9 cellular contexts compared by ENCODE assay signal in the genomic region with DNA sequence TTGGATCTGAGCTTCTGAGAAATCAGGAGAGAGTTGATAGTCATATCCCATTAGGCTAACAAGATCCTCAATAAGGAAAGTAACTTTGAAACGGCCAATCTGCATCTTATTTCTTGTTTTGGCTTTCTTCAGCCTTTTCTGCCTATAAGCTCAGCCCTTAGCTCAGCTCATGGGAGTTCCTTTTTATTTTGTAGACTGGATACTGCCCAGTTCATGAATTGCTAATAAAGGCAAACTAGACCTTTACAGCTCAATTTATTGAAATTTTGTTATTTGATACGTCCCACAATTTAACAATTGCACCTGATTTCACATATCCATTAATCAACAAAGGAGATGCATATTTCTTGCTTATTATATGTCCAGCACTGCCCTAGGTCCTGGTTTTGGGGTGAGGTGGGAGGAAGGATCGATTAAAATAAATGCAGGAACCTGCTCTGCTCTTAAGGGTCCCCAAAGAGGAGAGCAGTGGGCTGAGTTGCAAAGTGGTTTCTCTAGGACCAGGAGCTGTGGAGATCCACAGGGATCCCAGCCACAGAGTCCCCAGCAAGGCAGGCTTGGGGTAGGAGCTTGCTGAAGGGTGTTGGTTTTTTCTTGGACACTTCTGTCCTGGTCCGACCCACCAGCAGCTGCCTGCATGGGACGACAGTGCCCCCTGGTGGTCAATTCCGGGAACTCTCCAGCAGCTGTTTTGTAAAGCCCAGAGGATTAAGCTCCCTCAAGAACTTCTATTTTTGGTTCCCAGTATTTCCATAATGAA. TPM values are rescaled to one million over a fixed set of nuclear protein-coding genes. Genes with fewer than 3 reads are reported as not detected.
DNase-seq lines count a peak whose midpoint lies in the region; ATAC-seq, FAIRE-seq and TF ChIP-seq lines count a peak whose summit lies in the region.
"Had no signal": no experiment of that assay in that cellular context is flagged by ENCODE, and none has a peak within 500 bp of the region (broad histone marks: within the 10 kb centered on the region; RNA-seq: fewer than 3 reads in every experiment).

No MANE protein-coding gene starts in this region.

- H3K27ac ChIP-seq in CD4-positive, alpha-beta T cell (ENCODE audit: low read depth, low read length): no peak overlapping the region
- H3K27ac ChIP-seq in SU-DHL-6 (ENCODE audit: low read depth, low read length) (no peak overlapping the region), heart left ventricle (peak overlapping the region in 9 of 12 donors; percentile 24 to 73 (median 47)), psoas muscle (peak overlapping the region; percentile 73)

- no peak overlapping the region for H3K4me3 ChIP-seq in NB4 (ENCODE audit: low read depth, low read length)
- no peak overlapping the region for H3K4me3 ChIP-seq in SU-DHL-6 (ENCODE audit: insufficient read depth, low read length, poor library complexity, severe bottlenecking)
- H3K4me3 ChIP-seq in heart left ventricle: peak overlapping the region in 3 of 12 donors; percentile 8 to 36 (median 13)
- peak overlapping the region; percentile 54 for H3K4me3 ChIP-seq in psoas muscle

- no peaks in the 10 kb centered on the region for H3K36me3 ChIP-seq in SU-DHL-6 (ENCODE audit: low read length)
- no peaks in the 10 kb centered on the region for H3K36me3 ChIP-seq in heart left ventricle
- no peaks in the 10 kb centered on the region for H3K36me3 ChIP-seq in psoas muscle (ENCODE audit: insufficient read depth in 1 of 2, low read depth in 1 of 2)

- no peaks in the 10 kb centered on the region for H3K79me2 ChIP-seq in SU-DHL-6 (ENCODE audit: insufficient read depth, low read length)

- H3K9me3 ChIP-seq in CD4-positive, alpha-beta T cell (ENCODE audit: control insufficient read depth, low read length): no peaks in the 10 kb centered on the region
- H3K9me3 ChIP-seq in SU-DHL-6 (ENCODE audit: insufficient read depth, low read length) (no peaks in the 10 kb centered on the region), heart left ventricle (peaks cover 0 to 7% (median 0%) of the 10 kb centered on the region in 12 donors), psoas muscle (no peaks in the 10 kb centered on the region)

- CTCF ChIA-PET in CD4-positive, alpha-beta T cell (lab: Charles Lee): interaction anchor here (0.6 to 4.7 kb wide), 32 partner anchors 9 to 781 kb away, joined by 3 to 43 read pairs (median 4); a partner anchor contains a TSS

- no peaks in the 10 kb centered on the region for H3K27me3 Mint-ChIP-seq in CD4-positive, alpha-beta T cell
- H3K27me3 Mint-ChIP-seq: IgD-negative memory B cell had no signal

- peaks cover 0 to 46% (median 23%) of the 10 kb centered on the region in 12 donors for H3K4me1 ChIP-seq in heart left ventricle
- H3K4me1 ChIP-seq in psoas muscle: peaks cover 15% of the 10 kb centered on the region

- H2AFZ ChIP-seq in SU-DHL-6 (ENCODE audit: low read depth, low read length, severe bottlenecking): no peak overlapping the region

- H3K9ac ChIP-seq in SU-DHL-6 (ENCODE audit: low read length): no peak overlapping the region

- intact Hi-C loops in CD4-positive, alpha-beta T cell (cut with DNase I, micrococcal nuclease): loop anchor here (1.0 to 5.0 kb wide), 10 partner anchors 88 to 775 kb away; no protein-coding TSS in a partner anchor
- intact Hi-C loops in heart left ventricle (cut with DNase I) (loop anchor here (1.0 to 10.0 kb wide), 20 partner anchors 87 to 781 kb away; a partner anchor contains a TSS), psoas muscle (cut with DNase I) (loop anchor here (2.0 to 10.0 kb wide), 4 partner anchors 88 to 393 kb away; no protein-coding TSS in a partner anchor)

- H3K9me2 ChIP-seq in SU-DHL-6 (replicated peaks; ENCODE audit: insufficient read depth, low read length): no peaks in the 10 kb centered on the region

- H3F3A ChIP-seq in SU-DHL-6 (ENCODE audit: insufficient read depth): no peaks in the 10 kb centered on the region

- H3K27ac Mint-ChIP-seq in CD4-positive, alpha-beta T cell: no peak overlapping the region
- H3K27ac Mint-ChIP-seq: IgD-negative memory B cell had no signal

- no peaks in the 10 kb centered on the region for H3K9me3 Mint-ChIP-seq in CD4-positive, alpha-beta T cell
- H3K9me3 Mint-ChIP-seq: IgD-negative memory B cell had no signal

- WGBS in heart left ventricle, 4 donors: 47 to 48% (median 48%) methylated on average over 6 of the region's 6 CpGs
- 44 to 46% (median 45%) methylated on average over 6 of the region's 6 CpGs for WGBS in psoas muscle, 3 donors

- TF ChIP-seq POLR2A in NB4 (IDR thresholded peaks at IDR 0.05; ENCODE audit: extremely low read depth, insufficient read length) (no peak), heart left ventricle (IDR thresholded peaks at IDR 0.05) (no peak)

- POLR2A ChIA-PET in CD4-positive, alpha-beta T cell (lab: Charles Lee): interaction anchor here (0.6 to 1.5 kb wide), 5 partner anchors 116 to 775 kb away, joined by 3 to 11 read pairs (median 4); a partner anchor contains a TSS

- no peak overlapping the region for H3K4me3 Mint-ChIP-seq in CD4-positive, alpha-beta T cell
- H3K4me3 Mint-ChIP-seq: IgD-negative memory B cell had no signal

- H3K36me3 Mint-ChIP-seq in CD4-positive, alpha-beta T cell (ENCODE audit: low read depth): no peaks in the 10 kb centered on the region
- H3K36me3 Mint-ChIP-seq: IgD-negative memory B cell had no signal

- DNase-seq in CD4-positive, alpha-beta T cell: peak; percentile 64 to 90 (median 78)
- DNase-seq in NB4 (ENCODE audit: low read depth) (peak; percentile 83), heart left ventricle (peak; percentile 86 to 91 (median 87)), psoas muscle (peak; percentile 89 to 93), urothelium cell line (ENCODE audit: low spot score) (peak; percentile 81)
- peak; percentile 72 for DNase-seq in activated naive CD8-positive, alpha-beta T cell treated with anti-CD3 and anti-CD28 coated beads, Interleukin-2, amount 50 U/mL, for 16 hours (ENCODE audit: low read depth, low spot score)

- no peak overlapping the region for H3K4me2 ChIP-seq in SU-DHL-6 (ENCODE audit: low read depth, low read length, poor library complexity, severe bottlenecking)

- peak; percentile 74 for ATAC-seq in CD4-positive, alpha-beta T cell (ENCODE audit: poor library complexity)
- ATAC-seq in GM21381 (IDR thresholded peaks at IDR 0.05; ENCODE audit: unreplicated experiment) (peak; percentile 53), heart left ventricle (peak; percentile 75 to 82 (median 78)), psoas muscle (peak; percentile 87 to 96 (median 92))

- FAIRE-seq in urothelium cell line (lab: Jason Lieb, UNC): no peak

- H4K20me1 ChIP-seq in SU-DHL-6 (ENCODE audit: low read depth, low read length): no peaks in the 10 kb centered on the region

- no peaks in the 10 kb centered on the region for H3K27me3 ChIP-seq in CD4-positive, alpha-beta T cell (ENCODE audit: control insufficient read depth, insufficient read depth, low read length)
- no peaks in the 10 kb centered on the region for H3K27me3 ChIP-seq in SU-DHL-6 (ENCODE audit: low read length)
- H3K27me3 ChIP-seq in heart left ventricle: no peaks in the 10 kb centered on the region
- no peaks in the 10 kb centered on the region for H3K27me3 ChIP-seq in psoas muscle (ENCODE audit: insufficient read depth in 3 of 3, low read length in 2 of 3)

- TF ChIP-seq CTCF in CD4-positive, alpha-beta T cell (IDR thresholded peaks at IDR 0.05): peak; percentile 99
- TF ChIP-seq CTCF in NB4 (IDR thresholded peaks at IDR 0.05; ENCODE audit: low read depth, low read length): peak; percentile 89
- peak; percentile 95 for TF ChIP-seq CTCF in SU-DHL-6 (IDR thresholded peaks at IDR 0.05; ENCODE audit: insufficient read depth, low read length, poor library complexity, severe bottlenecking)
- peak; percentile 95 to 100 (median 98) for TF ChIP-seq CTCF in heart left ventricle (IDR thresholded peaks at IDR 0.05)
- peak; percentile 99 for TF ChIP-seq CTCF in psoas muscle (IDR thresholded peaks at IDR 0.05)

- H3K4me1 Mint-ChIP-seq in CD4-positive, alpha-beta T cell (ENCODE audit: low read depth): peaks cover 7% of the 10 kb centered on the region
- H3K4me1 Mint-ChIP-seq: IgD-negative memory B cell had no signal

RNA-seq across cellular contexts. Expression of a gene that starts 22.9 kb away (rescaled TPM):
- total RNA-seq in CD4-positive, alpha-beta T cell: 10 to 100 TPM; 21.2 to 22.4 TPM
- total RNA-seq in heart left ventricle: 100 to 1,000 TPM in 7 of 9 donors, 10 to 100 TPM in 2; 84.2 to 174 (median 105) TPM
- 100 to 1,000 TPM in 1 of 2 donors, 10 to 100 TPM in 1; 69.8 to 170 TPM for polyA plus RNA-seq in heart left ventricle
- 10 to 100 TPM; 60.6 to 74.9 (median 66.7) TPM for total RNA-seq in psoas muscle
- polyA plus RNA-seq in psoas muscle: 10 to 100 TPM; 59.3 to 72.0 (median 60.1) TPM

RNA-seq across cellular contexts. Expression of a gene that starts 40.9 kb away (rescaled TPM):
- total RNA-seq in CD4-positive, alpha-beta T cell: 1 to 10 TPM; 1.8 to 2.1 TPM
- 1 to 10 TPM; 2.1 to 7.9 (median 3.1) TPM for total RNA-seq in heart left ventricle
- polyA plus RNA-seq in heart left ventricle: 1 to 10 TPM; 1.8 to 6.2 TPM
- 1 to 10 TPM; 1.1 to 2.3 (median 1.9) TPM for total RNA-seq in psoas muscle
- polyA plus RNA-seq in psoas muscle: 1 to 10 TPM; 2.8 to 5.6 (median 3.3) TPM

Comparison
In these comparisons a context has a peak if more than half of its experiments do, and no peak if none do; other contexts are left out.
1. H3K27ac ChIP-seq: peak in heart left ventricle (9 of 12) and psoas muscle (single experiment); none in CD4-positive, alpha-beta T cell (single experiment) and SU-DHL-6 (single experiment).
2. Peak in every context shown above with its lines, with median percentiles within 50 percentile points of each other: ATAC-seq, DNase-seq and CTCF ChIP-seq.